ENCODE assay signal across 11 cellular contexts in genomic region chr6:125357515-125358256, GRCh38. TPM values are rescaled to one million over a fixed set of nuclear protein-coding genes. Genes with fewer than 3 reads are reported as not detected.
DNase-seq lines count a peak whose midpoint lies in the region; ATAC-seq and TF ChIP-seq lines count a peak whose summit lies in the region.
"Had no signal": no experiment of that assay in that cellular context is flagged by ENCODE, and none has a peak within 500 bp of the region (broad histone marks: within the 10 kb centered on the region; RNA-seq: fewer than 3 reads in every experiment).

No MANE protein-coding gene starts in this region.

- no peak for TF ChIP-seq CTCF in CD4-positive, alpha-beta T cell (IDR thresholded peaks at IDR 0.05)
- no peak for TF ChIP-seq CTCF in chondrocyte (IDR thresholded peaks at IDR 0.05)
- TF ChIP-seq CTCF in foreskin keratinocyte (conservative IDR thresholded peaks at IDR 0.05): no peak
- TF ChIP-seq CTCF in BE2C (IDR thresholded peaks at IDR 0.05; ENCODE audit: low read depth, low read length): no peak

- no peak overlapping the region for H3K27ac Mint-ChIP-seq in CD4-positive, alpha-beta T cell
- peak overlapping the region; percentile 34 for H3K27ac Mint-ChIP-seq in chondrocyte (ENCODE audit: unreplicated experiment)

- H3K27ac ChIP-seq in CD4-positive, alpha-beta T cell (ENCODE audit: low read depth, low read length): no peak overlapping the region
- no peak overlapping the region for H3K27ac ChIP-seq in foreskin keratinocyte
- H3K27ac ChIP-seq: neutrophil, thoracic aorta had no signal

- peak in 2 of 10 experiments; percentile 1 to 8 for DNase-seq in CD4-positive, alpha-beta T cell
- DNase-seq in chondrocyte (ENCODE audit: low spot score) (no peak), foreskin keratinocyte (no peak), NCI-H82 (lab: John Stamatoyannopoulos, UW) (no peak), BE2C (no peak)
- DNase-seq in activated T-cell treated with anti-CD3 and anti-CD28 coated beads, Interleukin-2, amount 50 U/mL, for 48 hours: no peak

- intact Hi-C loops in CD4-positive, alpha-beta T cell (cut with DNase I, micrococcal nuclease): no loop called here

- peak; percentile 82 for ATAC-seq in CD4-positive, alpha-beta T cell (ENCODE audit: poor library complexity)
- ATAC-seq in GM19324 (IDR thresholded peaks at IDR 0.05; ENCODE audit: low FRiP score, unreplicated experiment) (peak; percentile 43), HG03135 (IDR thresholded peaks at IDR 0.05; ENCODE audit: unreplicated experiment) (peak; percentile 65), foreskin keratinocyte (no peak)
- ATAC-seq: K562 had no signal

- H3K36me3 ChIP-seq in BE2C: no peaks in the 10 kb centered on the region
- H3K36me3 ChIP-seq: neutrophil, thoracic aorta had no signal

- POLR2A ChIA-PET in CD4-positive, alpha-beta T cell (lab: Charles Lee): no interaction called here

- peaks cover 6% of the 10 kb centered on the region for H3K27me3 ChIP-seq in CD4-positive, alpha-beta T cell (ENCODE audit: control insufficient read depth, insufficient read depth, low read length)
- H3K27me3 ChIP-seq in foreskin keratinocyte (peaks cover 56% of the 10 kb centered on the region), BE2C (peaks cover 55% of the 10 kb centered on the region)

- no peaks in the 10 kb centered on the region for H3K9me3 Mint-ChIP-seq in CD4-positive, alpha-beta T cell
- H3K9me3 Mint-ChIP-seq in chondrocyte (ENCODE audit: low read depth): no peaks in the 10 kb centered on the region

- no peaks in the 10 kb centered on the region for H3K9me3 ChIP-seq in CD4-positive, alpha-beta T cell (ENCODE audit: control insufficient read depth, low read length)
- H3K9me3 ChIP-seq in BE2C: no peaks in the 10 kb centered on the region
- H3K9me3 ChIP-seq: neutrophil, thoracic aorta had no signal

- peaks cover 12% of the 10 kb centered on the region for H3K4me1 Mint-ChIP-seq in CD4-positive, alpha-beta T cell (ENCODE audit: low read depth)
- H3K4me1 Mint-ChIP-seq in chondrocyte (ENCODE audit: low read depth): peaks cover 30% of the 10 kb centered on the region

- H3K27me3 Mint-ChIP-seq in CD4-positive, alpha-beta T cell: peaks cover 30% of the 10 kb centered on the region
- no peaks in the 10 kb centered on the region for H3K27me3 Mint-ChIP-seq in chondrocyte (ENCODE audit: low read depth)

- no peak overlapping the region for H3K4me3 Mint-ChIP-seq in CD4-positive, alpha-beta T cell
- H3K4me3 Mint-ChIP-seq in chondrocyte (ENCODE audit: unreplicated experiment): no peak overlapping the region

- no peaks in the 10 kb centered on the region for H3K36me3 Mint-ChIP-seq in CD4-positive, alpha-beta T cell (ENCODE audit: low read depth)
- H3K36me3 Mint-ChIP-seq in chondrocyte (ENCODE audit: low read depth): no peaks in the 10 kb centered on the region

- H3K4me3 ChIP-seq in BE2C (ENCODE audit: low read depth, low read length): no peak overlapping the region
- H3K4me3 ChIP-seq: K562, thoracic aorta had no signal

- CTCF ChIA-PET in CD4-positive, alpha-beta T cell (lab: Charles Lee): no interaction called here

- H3K4me1 ChIP-seq in foreskin keratinocyte (no peaks in the 10 kb centered on the region), BE2C (no peaks in the 10 kb centered on the region)

RNA-seq across cellular contexts. Expression of gene HDDC2, which starts 55.9 kb away (rescaled TPM):
- 10 to 100 TPM; 19.4 to 21.6 TPM for total RNA-seq in CD4-positive, alpha-beta T cell
- total RNA-seq in chondrocyte (46.4 to 62.4 TPM (median 49.4 TPM) in 3 replicates), foreskin keratinocyte (60.3 and 61.8 TPM in 2 replicates)
- 86.3 and 90.4 TPM in 2 replicates for polyA plus RNA-seq in foreskin keratinocyte
- 106 TPM for polyA plus RNA-seq in BE2C (2012; ENCODE audit: insufficient read depth, insufficient read length, low read depth)
